Comparison of ENCODE assay signal across 19 cellular contexts in the genomic region with DNA sequence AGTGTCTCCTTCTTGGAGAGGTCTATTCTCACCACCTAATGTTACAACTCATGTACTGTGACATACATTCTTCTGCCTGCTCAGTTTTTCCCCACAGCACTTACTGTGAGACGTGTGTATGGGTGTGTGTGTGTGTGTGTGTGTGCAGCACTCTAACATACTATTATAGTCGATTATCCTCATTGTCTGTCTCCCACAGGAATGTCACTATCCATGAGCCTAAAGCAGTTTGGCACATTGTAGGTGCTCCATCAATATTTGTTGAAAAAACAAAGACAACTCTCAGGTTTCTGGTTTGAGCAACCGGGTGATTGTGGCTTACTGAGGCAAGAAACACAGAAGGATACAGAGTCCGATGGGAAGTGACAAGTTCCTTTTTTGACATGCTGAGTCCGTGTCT. TPM values are rescaled to one million over a fixed set of nuclear protein-coding genes. Genes with fewer than 3 reads are reported as not detected.
DNase-seq lines count a peak whose midpoint lies in the region; ATAC-seq and TF ChIP-seq lines count a peak whose summit lies in the region.
"Had no signal": no experiment of that assay in that cellular context is flagged by ENCODE, and none has a peak within 500 bp of the region (broad histone marks: within the 10 kb centered on the region; RNA-seq: fewer than 3 reads in every experiment).

No MANE protein-coding gene starts in this region.

- no peaks in the 10 kb centered on the region for H3K36me3 ChIP-seq in IMR-90 (ENCODE audit: control insufficient read depth, insufficient read depth, low read length)

- H3K4ac ChIP-seq in IMR-90 (ENCODE audit: low read depth, low read length), result no peak overlapping the region

- TF ChIP-seq CTCF in IMR-90 (conservative IDR thresholded peaks at IDR 0.05; ENCODE audit: low read depth, low read length) (no peak), CD14-positive monocyte (IDR thresholded peaks at IDR 0.05) (no peak)

- no peak overlapping the region for H2BK20ac ChIP-seq in IMR-90 (ENCODE audit: low read depth, low read length)

- H3K79me1 ChIP-seq in IMR-90 (ENCODE audit: low read depth in 1 of 2, low read length in 2 of 2), result no peaks in the 10 kb centered on the region

- H3K18ac ChIP-seq in IMR-90 (ENCODE audit: low read depth, low read length), result no peak overlapping the region

- peaks cover 11% of the 10 kb centered on the region for H3K4me1 Mint-ChIP-seq in CD14-positive monocyte

- no peaks in the 10 kb centered on the region for H3K27me3 ChIP-seq in IMR-90 (ENCODE audit: control insufficient read depth, insufficient read depth, low read length)

- WGBS in IMR-90 (ENCODE audit: extremely low coverage in 2 of 2, insufficient read length in 1 of 2), 2 experiments, result 69% methylated on average over 2 of the region's 5 CpGs; no CpG with 5 or more reads in 1 of the 2 experiments

- in situ Hi-C loops in IMR-90 (cut with MboI; ENCODE audit: low sequenced_read_pairs), result no loop called here

- peak overlapping the region; percentile 74; the same call in 1 of the 2 replicates for H2AK5ac ChIP-seq in IMR-90 (ENCODE audit: low read depth, low read length)

- H3K27me3 Mint-ChIP-seq in CD14-positive monocyte (ENCODE audit: low read depth in 3 of 3), result peaks cover 0 to 8% (median 1%) of the 10 kb centered on the region in 3 donors

- BruUV-seq in IMR-90 (replicated peaks; lab: Mats Ljungman, UMichigan), result no TSS peak

- H3K9me1 ChIP-seq in IMR-90 (ENCODE audit: insufficient read depth, low read length), result no peaks in the 10 kb centered on the region; the same call in 1 of the 2 replicates

- no peak overlapping the region for H3K9ac ChIP-seq in IMR-90 (ENCODE audit: low read depth, low read length)

- no peaks in the 10 kb centered on the region for H3K9me3 ChIP-seq in IMR-90 (ENCODE audit: control insufficient read depth, insufficient read depth, low read length)

- no peak overlapping the region for H3K56ac ChIP-seq in IMR-90 (ENCODE audit: extremely low read depth, insufficient read depth, low read length)

- H3K36me3 Mint-ChIP-seq in CD14-positive monocyte, result no peaks in the 10 kb centered on the region

- dilution Hi-C loops in IMR-90 (cut with HindIII; ENCODE audit: low sequenced_read_pairs, unreplicated experiment), result no loop called here

- H3K27ac Mint-ChIP-seq in CD14-positive monocyte, result peak overlapping the region in 2 of 7 donors; percentile 6 to 62

- no peak overlapping the region for H2BK5ac ChIP-seq in IMR-90 (ENCODE audit: low read depth, low read length, poor library complexity, severe bottlenecking)

- H3K9me3 Mint-ChIP-seq in CD14-positive monocyte, result peaks cover 0 to 5% (median 0%) of the 10 kb centered on the region in 7 donors

- H3K4me3 ChIP-seq in IMR-90 (ENCODE audit: insufficient read depth, low read depth, low read length), result no peak overlapping the region
- H3K4me3 ChIP-seq: K562 had no signal

- no peak overlapping the region for H3K23ac ChIP-seq in IMR-90 (ENCODE audit: low read depth, low read length)

- no peaks in the 10 kb centered on the region for H4K20me1 ChIP-seq in IMR-90 (ENCODE audit: insufficient read depth, low read length)

- H2BK120ac ChIP-seq in IMR-90 (ENCODE audit: low read depth, low read length), result no peak overlapping the region

- peak overlapping the region; percentile 17 for H2AFZ ChIP-seq in IMR-90 (replicated peaks; ENCODE audit: low read length, poor library complexity)

- CTCF ChIA-PET in IMR-90 (lab: Yijun Ruan, JAX), result no interaction called here

- no peak overlapping the region for H3K14ac ChIP-seq in IMR-90 (replicated peaks; ENCODE audit: low read depth, low read length)

- no peak overlapping the region for H3K4me3 Mint-ChIP-seq in CD14-positive monocyte

- no peak overlapping the region for H3K27ac ChIP-seq in IMR-90 (ENCODE audit: insufficient read depth, low read length)
- H3K27ac ChIP-seq: RWPE1 had no signal

- DNase-seq in NCI-H146 (lab: John Stamatoyannopoulos, UW), result peak; percentile 34
- no peak for DNase-seq in NCI-H146 treated with DMSO at 0.1 percent for 48 hours (lab: John Stamatoyannopoulos, UW; ENCODE audit: unreplicated experiment)
- no peak for DNase-seq in IMR-90
- peak; percentile 16 for DNase-seq in NCI-H2107 treated with DMSO at 0.1 percent for 48 hours (lab: John Stamatoyannopoulos, UW; ENCODE audit: unreplicated experiment)
- no peak for DNase-seq in left lobe of liver (ENCODE audit: low spot score)
- DNase-seq in cerebellar cortex (ENCODE audit: low spot score), result no peak
- no peak for DNase-seq in CD14-positive monocyte (ENCODE audit: low spot score)
- no peak for DNase-seq in GM19238 (ENCODE audit: insufficient read length, low spot score)
- DNase-seq: 8988T, C1 segment of cervical spinal cord, GDM1, H7, NCI-H187, NCI-H345, NCI-H524, SHP77 treated with DMSO at 0.1 percent for 48 hours had no signal

- no peak overlapping the region for H3K4me2 ChIP-seq in IMR-90 (ENCODE audit: low read depth, low read length)

- no peak for TF ChIP-seq POLR2A in IMR-90 (IDR thresholded peaks at IDR 0.05; ENCODE audit: low read depth, low read length)

- no peak overlapping the region; the same call in 1 of the 2 replicates for H4K91ac ChIP-seq in IMR-90 (ENCODE audit: insufficient read depth, low read depth, low read length)

- intact Hi-C loops in IMR-90 (cut with micrococcal nuclease), result no loop called here
- intact Hi-C loops in CD14-positive monocyte (cut with micrococcal nuclease), result no loop called here

- POLR2A ChIA-PET in IMR-90 (lab: Charles Lee; ENCODE audit: unreplicated experiment), result no interaction called here

- peak overlapping the region; percentile 31; the same call in 1 of the 3 replicates for H2BK15ac ChIP-seq in IMR-90 (ENCODE audit: low read depth, low read length)

- no peak overlapping the region for H4K8ac ChIP-seq in IMR-90 (ENCODE audit: low read depth in 2 of 2, low read length in 2 of 2)

- ATAC-seq in IMR-90 (ENCODE audit: low read depth) (no peak), left lobe of liver (peak; percentile 12)
- ATAC-seq: K562, SK-N-SH treated with all-trans-retinoic acid at 6 μM for 48 hours had no signal

- no peak for TF ChIP-seq RAD21 in IMR-90 (IDR thresholded peaks at IDR 0.05; ENCODE audit: low read length)

- H2AK9ac ChIP-seq in IMR-90 (replicated peaks; ENCODE audit: low read depth, low read length, poor library complexity), result no peak overlapping the region

- peaks cover 9% of the 10 kb centered on the region for H3K4me1 ChIP-seq in IMR-90 (ENCODE audit: control insufficient read depth, insufficient read depth, low read length)

- H4K5ac ChIP-seq in IMR-90 (ENCODE audit: low read depth, low read length), result no peak overlapping the region

TF ChIP-seq in IMR-90, 13 proteins besides CTCF, POLR2A, EP300 and RAD21:
- TF ChIP-seq, protein P1, sequence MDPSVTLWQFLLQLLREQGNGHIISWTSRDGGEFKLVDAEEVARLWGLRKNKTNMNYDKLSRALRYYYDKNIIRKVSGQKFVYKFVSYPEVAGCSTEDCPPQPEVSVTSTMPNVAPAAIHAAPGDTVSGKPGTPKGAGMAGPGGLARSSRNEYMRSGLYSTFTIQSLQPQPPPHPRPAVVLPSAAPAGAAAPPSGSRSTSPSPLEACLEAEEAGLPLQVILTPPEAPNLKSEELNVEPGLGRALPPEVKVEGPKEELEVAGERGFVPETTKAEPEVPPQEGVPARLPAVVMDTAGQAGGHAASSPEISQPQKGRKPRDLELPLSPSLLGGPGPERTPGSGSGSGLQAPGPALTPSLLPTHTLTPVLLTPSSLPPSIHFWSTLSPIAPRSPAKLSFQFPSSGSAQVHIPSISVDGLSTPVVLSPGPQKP (IDR thresholded peaks at IDR 0.05; ENCODE audit: borderline replicate concordance, low read depth, low read length), result no peak
- TF ChIP-seq BHLHE40 (IDR thresholded peaks at IDR 0.05; ENCODE audit: low read depth, low read length) (no peak), CHD1 (IDR thresholded peaks at IDR 0.05; ENCODE audit: low read depth, low read length) (no peak), RFX5 (IDR thresholded peaks at IDR 0.05; ENCODE audit: low read depth, low read length) (no peak), MXI1 (IDR thresholded peaks at IDR 0.05; ENCODE audit: borderline replicate concordance, low read depth, low read length) (no peak), FOS (IDR thresholded peaks at IDR 0.05; ENCODE audit: low read depth, low read length) (no peak), RCOR1 (IDR thresholded peaks at IDR 0.05; ENCODE audit: insufficient replicate concordance, low read length) (no peak), NFE2L2 (IDR thresholded peaks at IDR 0.05; ENCODE audit: low read depth, low read length) (no peak), MAZ (IDR thresholded peaks at IDR 0.05; ENCODE audit: borderline replicate concordance, low read depth, low read length) (no peak), MAFK (IDR thresholded peaks at IDR 0.05; ENCODE audit: low read depth, low read length) (no peak), CEBPB (IDR thresholded peaks at IDR 0.05; ENCODE audit: low read depth, low read length) (no peak)
- TF ChIP-seq, protein P2, sequence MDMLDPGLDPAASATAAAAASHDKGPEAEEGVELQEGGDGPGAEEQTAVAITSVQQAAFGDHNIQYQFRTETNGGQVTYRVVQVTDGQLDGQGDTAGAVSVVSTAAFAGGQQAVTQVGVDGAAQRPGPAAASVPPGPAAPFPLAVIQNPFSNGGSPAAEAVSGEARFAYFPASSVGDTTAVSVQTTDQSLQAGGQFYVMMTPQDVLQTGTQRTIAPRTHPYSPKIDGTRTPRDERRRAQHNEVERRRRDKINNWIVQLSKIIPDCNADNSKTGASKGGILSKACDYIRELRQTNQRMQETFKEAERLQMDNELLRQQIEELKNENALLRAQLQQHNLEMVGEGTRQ (IDR thresholded peaks at IDR 0.05; ENCODE audit: low read depth, low read length), result no peak

RNA-seq across cellular contexts. Expression of a gene that starts 8.6 kb away (rescaled TPM):
- 57.8 and 65.2 TPM in 2 replicates for total RNA-seq in IMR-90 (2012; rRNA removed)
- polyA plus RNA-seq in IMR-90 (2012; rRNA removed), result 8.8 and 9.4 TPM in 2 replicates
- 2.6 and 2.7 TPM in 2 replicates for polyA plus RNA-seq in IMR-90 (2012; cell fraction: cytosol; rRNA removed)
- 2.5 and 15.9 TPM in 2 replicates for polyA plus RNA-seq in IMR-90 (2012; cell fraction: nucleus; rRNA removed; ENCODE audit: low replicate concordance)
- 17.7 TPM for total RNA-seq in left lobe of liver
- 10 to 100 TPM; 34.1 to 48.4 TPM for polyA plus RNA-seq in CD14-positive monocyte

Comparison
In these comparisons a context has a peak if more than half of its experiments do, and no peak if none do; other contexts are left out.
1. DNase-seq: peak in NCI-H146 (single experiment) and NCI-H2107 treated with DMSO at 0.1 percent for 48 hours (single experiment); none in NCI-H146 treated with DMSO at 0.1 percent for 48 hours (single experiment), IMR-90 (single experiment), left lobe of liver (single experiment), cerebellar cortex (single experiment), CD14-positive monocyte (single experiment) and GM19238 (single experiment).